1 cellular context compared by ENCODE assay signal in genomic region chr1:231418101-231418740, GRCh38.
A peak's percentile ranks its signal among the peaks of the same experiment; 100 is the strongest.
TF ChIP-seq lines count a peak whose summit lies in the region.

No MANE protein-coding gene starts in this region.

TF ChIP-seq in HEK293, 187 proteins besides CTCF, POLR2A, EP300 and RAD21 (continued from another document):
- TF ChIP-seq, protein P1, sequence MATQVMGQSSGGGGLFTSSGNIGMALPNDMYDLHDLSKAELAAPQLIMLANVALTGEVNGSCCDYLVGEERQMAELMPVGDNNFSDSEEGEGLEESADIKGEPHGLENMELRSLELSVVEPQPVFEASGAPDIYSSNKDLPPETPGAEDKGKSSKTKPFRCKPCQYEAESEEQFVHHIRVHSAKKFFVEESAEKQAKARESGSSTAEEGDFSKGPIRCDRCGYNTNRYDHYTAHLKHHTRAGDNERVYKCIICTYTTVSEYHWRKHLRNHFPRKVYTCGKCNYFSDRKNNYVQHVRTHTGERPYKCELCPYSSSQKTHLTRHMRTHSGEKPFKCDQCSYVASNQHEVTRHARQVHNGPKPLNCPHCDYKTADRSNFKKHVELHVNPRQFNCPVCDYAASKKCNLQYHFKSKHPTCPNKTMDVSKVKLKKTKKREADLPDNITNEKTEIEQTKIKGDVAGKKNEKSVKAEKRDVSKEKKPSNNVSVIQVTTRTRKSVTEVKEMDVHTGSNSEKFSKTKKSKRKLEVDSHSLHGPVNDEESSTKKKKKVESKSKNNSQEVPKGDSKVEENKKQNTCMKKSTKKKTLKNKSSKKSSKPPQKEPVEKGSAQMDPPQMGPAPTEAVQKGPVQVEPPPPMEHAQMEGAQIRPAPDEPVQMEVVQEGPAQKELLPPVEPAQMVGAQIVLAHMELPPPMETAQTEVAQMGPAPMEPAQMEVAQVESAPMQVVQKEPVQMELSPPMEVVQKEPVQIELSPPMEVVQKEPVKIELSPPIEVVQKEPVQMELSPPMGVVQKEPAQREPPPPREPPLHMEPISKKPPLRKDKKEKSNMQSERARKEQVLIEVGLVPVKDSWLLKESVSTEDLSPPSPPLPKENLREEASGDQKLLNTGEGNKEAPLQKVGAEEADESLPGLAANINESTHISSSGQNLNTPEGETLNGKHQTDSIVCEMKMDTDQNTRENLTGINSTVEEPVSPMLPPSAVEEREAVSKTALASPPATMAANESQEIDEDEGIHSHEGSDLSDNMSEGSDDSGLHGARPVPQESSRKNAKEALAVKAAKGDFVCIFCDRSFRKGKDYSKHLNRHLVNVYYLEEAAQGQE (tag by site-specific recombination; IDR thresholded peaks at IDR 0.05) = no peak
- TF ChIP-seq ZBTB7A (tag by site-specific recombination; IDR thresholded peaks at IDR 0.05; ENCODE audit: low read depth) (no peak), ZNF324 (tag by site-specific recombination; IDR thresholded peaks at IDR 0.05) (no peak), ZNF366 (tag by site-specific recombination; conservative IDR thresholded peaks at IDR 0.05) (peak; percentile 46), ZNF624 (tag by site-specific recombination; IDR thresholded peaks at IDR 0.05) (no peak), KLF8 (tag by site-specific recombination; IDR thresholded peaks at IDR 0.05) (peak; percentile 54; the same call in 1 of the 2 replicates), RBAK (tag by site-specific recombination; IDR thresholded peaks at IDR 0.05) (no peak), ZNF473 (tag by site-specific recombination; IDR thresholded peaks at IDR 0.05) (no peak), ZNF174 (tag by site-specific recombination; IDR thresholded peaks at IDR 0.05) (no peak), ZNF791 (tag by site-specific recombination; IDR thresholded peaks at IDR 0.05) (no peak), ZNF560 (tag by site-specific recombination; IDR thresholded peaks at IDR 0.05; ENCODE audit: borderline replicate concordance) (no peak), BCL11A (tag by site-specific recombination; IDR thresholded peaks at IDR 0.05; ENCODE audit: low read depth) (peak; percentile 90), ZNF426 (tag by site-specific recombination; IDR thresholded peaks at IDR 0.05) (no peak), ZNF16 (tag by site-specific recombination; IDR thresholded peaks at IDR 0.05; ENCODE audit: low read depth) (no peak), ZBTB11 (tag by site-specific recombination; conservative IDR thresholded peaks at IDR 0.05; ENCODE audit: low read depth) (no peak; the same call in 1 of the 2 replicates), ZNF658 (tag by site-specific recombination; IDR thresholded peaks at IDR 0.05) (no peak), OSR2 (tag by site-specific recombination; IDR thresholded peaks at IDR 0.05) (peak; percentile 84), ZBTB8A (tag by site-specific recombination; IDR thresholded peaks at IDR 0.05) (peak; percentile 58; the same call in 1 of the 2 replicates), TRIM28 (IDR thresholded peaks at IDR 0.05; ENCODE audit: borderline replicate concordance, low read length) (no peak), ZNF26 (tag by site-specific recombination; IDR thresholded peaks at IDR 0.05) (no peak), ZNF239 (tag by site-specific recombination; IDR thresholded peaks at IDR 0.05) (no peak), ZNF670 (tag by site-specific recombination; IDR thresholded peaks at IDR 0.05; ENCODE audit: low read depth) (no peak), PRDM1 (tag by site-specific recombination; IDR thresholded peaks at IDR 0.05) (no peak), ZNF221 (tag by site-specific recombination; IDR thresholded peaks at IDR 0.05; ENCODE audit: borderline replicate concordance) (no peak), ZNF48 (tag by site-specific recombination; IDR thresholded peaks at IDR 0.05) (no peak), ZEB2 (tag by site-specific recombination; IDR thresholded peaks at IDR 0.05) (peak; percentile 62; the same call in 1 of the 2 replicates), ZNF391 (tag by site-specific recombination; IDR thresholded peaks at IDR 0.05; ENCODE audit: borderline replicate concordance, low read depth) (no peak), ZSCAN5A (tag by site-specific recombination; IDR thresholded peaks at IDR 0.05) (no peak), ZNF248 (tag by site-specific recombination; IDR thresholded peaks at IDR 0.05) (no peak), TCF7L2 (IDR thresholded peaks at IDR 0.05; ENCODE audit: borderline replicate concordance, low read depth, low read length) (no peak; the same call in 1 of the 2 replicates), ZSCAN4 (tag by site-specific recombination; IDR thresholded peaks at IDR 0.05) (no peak), MYNN (tag by site-specific recombination; IDR thresholded peaks at IDR 0.05; ENCODE audit: borderline replicate concordance) (peak; percentile 55; the same call in 1 of the 2 replicates), SP2 (tag by site-specific recombination; IDR thresholded peaks at IDR 0.05) (no peak), ZNF623 (tag by site-specific recombination; IDR thresholded peaks at IDR 0.05) (no peak), ZNF707 (tag by site-specific recombination; IDR thresholded peaks at IDR 0.05) (no peak), ZBTB44 (tag by site-specific recombination; IDR thresholded peaks at IDR 0.05) (peak; percentile 89), ZFHX2 (tag by site-specific recombination; conservative IDR thresholded peaks at IDR 0.05) (no peak), HOXC10 (CRISPR knock-in tag; IDR thresholded peaks at IDR 0.05) (no peak), KLF10 (tag by site-specific recombination; IDR thresholded peaks at IDR 0.05) (no peak; the same call in 1 of the 2 replicates), GLI2 (tag by site-specific recombination; IDR thresholded peaks at IDR 0.05; ENCODE audit: borderline replicate concordance, low read depth) (peak; percentile 87), ZNF19 (tag by site-specific recombination; IDR thresholded peaks at IDR 0.05; ENCODE audit: low read depth) (no peak), KLF7 (tag by site-specific recombination; IDR thresholded peaks at IDR 0.05; ENCODE audit: borderline replicate concordance) (no peak; the same call in 1 of the 2 replicates), ZNF138 (tag by site-specific recombination; IDR thresholded peaks at IDR 0.05; ENCODE audit: borderline replicate concordance) (no peak), GLIS1 (tag by site-specific recombination; IDR thresholded peaks at IDR 0.05) (peak; percentile 37; the same call in 1 of the 2 replicates)
- TF ChIP-seq, protein P2, sequence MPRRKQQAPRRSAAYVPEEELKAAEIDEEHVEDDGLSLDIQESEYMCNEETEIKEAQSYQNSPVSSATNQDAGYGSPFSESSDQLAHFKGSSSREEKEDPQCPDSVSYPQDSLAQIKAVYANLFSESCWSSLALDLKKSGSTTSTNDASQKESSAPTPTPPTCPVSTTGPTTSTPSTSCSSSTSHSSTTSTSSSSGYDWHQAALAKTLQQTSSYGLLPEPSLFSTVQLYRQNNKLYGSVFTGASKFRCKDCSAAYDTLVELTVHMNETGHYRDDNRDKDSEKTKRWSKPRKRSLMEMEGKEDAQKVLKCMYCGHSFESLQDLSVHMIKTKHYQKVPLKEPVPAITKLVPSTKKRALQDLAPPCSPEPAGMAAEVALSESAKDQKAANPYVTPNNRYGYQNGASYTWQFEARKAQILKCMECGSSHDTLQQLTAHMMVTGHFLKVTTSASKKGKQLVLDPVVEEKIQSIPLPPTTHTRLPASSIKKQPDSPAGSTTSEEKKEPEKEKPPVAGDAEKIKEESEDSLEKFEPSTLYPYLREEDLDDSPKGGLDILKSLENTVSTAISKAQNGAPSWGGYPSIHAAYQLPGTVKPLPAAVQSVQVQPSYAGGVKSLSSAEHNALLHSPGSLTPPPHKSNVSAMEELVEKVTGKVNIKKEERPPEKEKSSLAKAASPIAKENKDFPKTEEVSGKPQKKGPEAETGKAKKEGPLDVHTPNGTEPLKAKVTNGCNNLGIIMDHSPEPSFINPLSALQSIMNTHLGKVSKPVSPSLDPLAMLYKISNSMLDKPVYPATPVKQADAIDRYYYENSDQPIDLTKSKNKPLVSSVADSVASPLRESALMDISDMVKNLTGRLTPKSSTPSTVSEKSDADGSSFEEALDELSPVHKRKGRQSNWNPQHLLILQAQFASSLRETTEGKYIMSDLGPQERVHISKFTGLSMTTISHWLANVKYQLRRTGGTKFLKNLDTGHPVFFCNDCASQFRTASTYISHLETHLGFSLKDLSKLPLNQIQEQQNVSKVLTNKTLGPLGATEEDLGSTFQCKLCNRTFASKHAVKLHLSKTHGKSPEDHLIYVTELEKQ (tag by site-specific recombination; IDR thresholded peaks at IDR 0.05; ENCODE audit: borderline replicate concordance) = peak; percentile 87
- TF ChIP-seq, protein P3, sequence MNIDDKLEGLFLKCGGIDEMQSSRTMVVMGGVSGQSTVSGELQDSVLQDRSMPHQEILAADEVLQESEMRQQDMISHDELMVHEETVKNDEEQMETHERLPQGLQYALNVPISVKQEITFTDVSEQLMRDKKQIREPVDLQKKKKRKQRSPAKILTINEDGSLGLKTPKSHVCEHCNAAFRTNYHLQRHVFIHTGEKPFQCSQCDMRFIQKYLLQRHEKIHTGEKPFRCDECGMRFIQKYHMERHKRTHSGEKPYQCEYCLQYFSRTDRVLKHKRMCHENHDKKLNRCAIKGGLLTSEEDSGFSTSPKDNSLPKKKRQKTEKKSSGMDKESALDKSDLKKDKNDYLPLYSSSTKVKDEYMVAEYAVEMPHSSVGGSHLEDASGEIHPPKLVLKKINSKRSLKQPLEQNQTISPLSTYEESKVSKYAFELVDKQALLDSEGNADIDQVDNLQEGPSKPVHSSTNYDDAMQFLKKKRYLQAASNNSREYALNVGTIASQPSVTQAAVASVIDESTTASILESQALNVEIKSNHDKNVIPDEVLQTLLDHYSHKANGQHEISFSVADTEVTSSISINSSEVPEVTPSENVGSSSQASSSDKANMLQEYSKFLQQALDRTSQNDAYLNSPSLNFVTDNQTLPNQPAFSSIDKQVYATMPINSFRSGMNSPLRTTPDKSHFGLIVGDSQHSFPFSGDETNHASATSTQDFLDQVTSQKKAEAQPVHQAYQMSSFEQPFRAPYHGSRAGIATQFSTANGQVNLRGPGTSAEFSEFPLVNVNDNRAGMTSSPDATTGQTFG (tag by site-specific recombination; IDR thresholded peaks at IDR 0.05; ENCODE audit: borderline replicate concordance) = no peak
